In the genomic region with DNA sequence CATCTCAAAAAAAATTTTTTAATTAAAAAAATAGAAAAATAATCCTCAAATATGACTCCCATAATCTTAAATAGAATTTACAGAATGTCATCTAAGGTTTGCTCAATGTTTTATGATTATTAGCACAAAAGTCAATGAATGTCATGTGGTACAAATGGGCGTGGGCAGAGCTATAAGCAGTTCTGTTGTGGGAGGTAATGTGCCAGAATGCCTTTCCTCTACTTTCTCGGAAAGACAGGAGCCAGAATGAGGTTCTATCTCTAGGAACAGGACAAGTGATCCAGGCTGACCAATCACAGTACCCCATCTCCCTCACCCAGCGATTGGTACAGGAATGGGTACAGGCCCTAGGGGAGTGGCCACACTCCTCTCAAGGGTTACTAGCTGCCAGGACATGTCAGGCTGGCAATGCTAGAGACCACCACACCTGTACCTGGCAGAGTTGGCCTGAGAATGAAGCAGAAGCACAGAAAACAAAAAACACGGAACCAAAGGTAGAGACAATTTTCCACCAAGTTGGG, we compare ENCODE assay signal across 1 cellular context.
TF ChIP-seq lines count a peak whose summit lies in the region.

No MANE protein-coding gene starts in this region.

TF ChIP-seq in HCT116, 20 proteins besides CTCF, POLR2A, EP300 and RAD21 (continued from another document):
- no peak for TF ChIP-seq REST (IDR thresholded peaks at IDR 0.05; ENCODE audit: low read depth)
